ENCODE assay signal across 1 cellular context in genomic region chr18:413263-413662, GRCh38.
A peak's percentile ranks its signal among the peaks of the same experiment; 100 is the strongest.
TF ChIP-seq lines count a peak whose summit lies in the region.

No MANE protein-coding gene starts in this region.

TF ChIP-seq in K562, 482 proteins besides CTCF, POLR2A, EP300 and RAD21 (continued from another document):
- TF ChIP-seq FOXK1 (CRISPR knock-in tag; IDR thresholded peaks at IDR 0.05; ENCODE audit: borderline replicate concordance) (no peak), HES1 (IDR thresholded peaks at IDR 0.05; ENCODE audit: low read depth) (no peak), ARNT (IDR thresholded peaks at IDR 0.05) (peak in 1 of 2 experiments; percentile 72; a peak in 1 of 4 replicates), ZNF583 (CRISPR knock-in tag; IDR thresholded peaks at IDR 0.05) (no peak), C11orf30 (IDR thresholded peaks at IDR 0.05; ENCODE audit: low read depth) (peak; percentile 92), ARID2 (IDR thresholded peaks at IDR 0.05) (no peak), SOX6 (IDR thresholded peaks at IDR 0.05) (peak; percentile 89), DNMT1 (IDR thresholded peaks at IDR 0.05) (no peak), SRSF3 (IDR thresholded peaks at IDR 0.05; ENCODE audit: insufficient read depth, low read length) (no peak), RBM14 (IDR thresholded peaks at IDR 0.05; ENCODE audit: borderline replicate concordance, insufficient read depth, low read depth, low read length) (no peak), NFE2 (IDR thresholded peaks at IDR 0.05; ENCODE audit: low read depth) (peak; percentile 92), MEIS2 (IDR thresholded peaks at IDR 0.05; ENCODE audit: partially characterized antibody) (peak; percentile 82), NFE2L1 (tag; IDR thresholded peaks at IDR 0.05; ENCODE audit: borderline replicate concordance, low read depth) (peak; percentile 96), PBX2 (CRISPR knock-in tag; IDR thresholded peaks at IDR 0.05; ENCODE audit: low read depth) (no peak), PBX2 (tag; conservative IDR thresholded peaks at IDR 0.05; ENCODE audit: low read depth) (peak; percentile 87), KAT8 (IDR thresholded peaks at IDR 0.05; ENCODE audit: low read depth) (no peak), ZBTB7A (IDR thresholded peaks at IDR 0.05; ENCODE audit: borderline replicate concordance, control insufficient read depth, low read depth, low read length) (no peak), ELK1 (CRISPR knock-in tag; IDR thresholded peaks at IDR 0.05) (no peak), CBX2 (IDR thresholded peaks at IDR 0.05; ENCODE audit: insufficient read depth, low read length, poor library complexity, severe bottlenecking) (no peak), ETS2 (tag; IDR thresholded peaks at IDR 0.05; ENCODE audit: borderline replicate concordance, poor library complexity, severe bottlenecking) (no peak), CREB5 (CRISPR knock-in tag; IDR thresholded peaks at IDR 0.05) (no peak), PKNOX1 (IDR thresholded peaks at IDR 0.05) (peak; percentile 70), ZNF57 (CRISPR knock-in tag; IDR thresholded peaks at IDR 0.05) (no peak), MAFK (IDR thresholded peaks at IDR 0.05; ENCODE audit: low read length) (peak; percentile 85; the same call in 1 of the 2 replicates)
- TF ChIP-seq, protein P1, sequence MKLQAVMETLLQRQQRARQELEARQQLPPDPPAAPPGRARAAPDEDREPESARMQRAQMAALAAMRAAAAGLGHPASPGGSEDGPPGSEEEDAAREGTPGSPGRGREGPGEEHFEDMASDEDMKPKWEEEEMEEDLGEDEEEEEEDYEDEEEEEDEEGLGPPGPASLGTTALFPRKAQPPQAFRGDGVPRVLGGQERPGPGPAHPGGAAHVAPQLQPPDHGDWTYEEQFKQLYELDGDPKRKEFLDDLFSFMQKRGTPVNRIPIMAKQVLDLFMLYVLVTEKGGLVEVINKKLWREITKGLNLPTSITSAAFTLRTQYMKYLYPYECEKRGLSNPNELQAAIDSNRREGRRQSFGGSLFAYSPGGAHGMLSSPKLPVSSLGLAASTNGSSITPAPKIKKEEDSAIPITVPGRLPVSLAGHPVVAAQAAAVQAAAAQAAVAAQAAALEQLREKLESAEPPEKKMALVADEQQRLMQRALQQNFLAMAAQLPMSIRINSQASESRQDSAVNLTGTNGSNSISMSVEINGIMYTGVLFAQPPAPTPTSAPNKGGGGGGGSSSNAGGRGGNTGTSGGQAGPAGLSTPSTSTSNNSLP (IDR thresholded peaks at IDR 0.05; ENCODE audit: borderline replicate concordance, low read depth, low read length), result no peak
- TF ChIP-seq, protein P2, sequence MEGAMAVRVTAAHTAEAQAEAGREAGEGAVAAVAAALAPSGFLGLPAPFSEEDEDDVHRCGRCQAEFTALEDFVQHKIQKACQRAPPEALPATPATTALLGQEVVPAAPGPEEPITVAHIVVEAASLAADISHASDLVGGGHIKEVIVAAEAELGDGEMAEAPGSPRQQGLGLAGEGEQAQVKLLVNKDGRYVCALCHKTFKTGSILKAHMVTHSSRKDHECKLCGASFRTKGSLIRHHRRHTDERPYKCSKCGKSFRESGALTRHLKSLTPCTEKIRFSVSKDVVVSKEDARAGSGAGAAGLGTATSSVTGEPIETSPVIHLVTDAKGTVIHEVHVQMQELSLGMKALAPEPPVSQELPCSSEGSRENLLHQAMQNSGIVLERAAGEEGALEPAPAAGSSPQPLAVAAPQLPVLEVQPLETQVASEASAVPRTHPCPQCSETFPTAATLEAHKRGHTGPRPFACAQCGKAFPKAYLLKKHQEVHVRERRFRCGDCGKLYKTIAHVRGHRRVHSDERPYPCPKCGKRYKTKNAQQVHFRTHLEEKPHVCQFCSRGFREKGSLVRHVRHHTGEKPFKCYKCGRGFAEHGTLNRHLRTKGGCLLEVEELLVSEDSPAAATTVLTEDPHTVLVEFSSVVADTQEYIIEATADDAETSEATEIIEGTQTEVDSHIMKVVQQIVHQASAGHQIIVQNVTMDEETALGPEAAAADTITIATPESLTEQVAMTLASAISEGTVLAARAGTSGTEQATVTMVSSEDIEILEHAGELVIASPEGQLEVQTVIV (CRISPR knock-in tag; IDR thresholded peaks at IDR 0.05; ENCODE audit: borderline replicate concordance), result no peak
TF ChIP-seq in K562: peak in this region for 14.
